In genomic region chr15:92733934-92734521, GRCh38 we compare ENCODE assay signal across 8 cellular contexts.
DNase-seq lines count a peak whose midpoint lies in the region; ATAC-seq lines count a peak whose summit lies in the region.

No MANE protein-coding gene starts in this region.

- peak overlapping the region; percentile 81 for H3K4me3 Mint-ChIP-seq in stimulated activated memory B cell treated with anti-CD40 and anti-IgM and Interleukin-4, amounts not matched to agents 10 μg/mL and 1 μg/mL and 100 μg/mL, for 72 hours

- no peaks in the 10 kb centered on the region for H3K36me3 Mint-ChIP-seq in stimulated activated memory B cell treated with anti-CD40 and anti-IgM and Interleukin-4, amounts not matched to agents 10 μg/mL and 1 μg/mL and 100 μg/mL, for 72 hours

- H3K27ac Mint-ChIP-seq in stimulated activated memory B cell treated with anti-CD40 and anti-IgM and Interleukin-4, amounts not matched to agents 10 μg/mL and 1 μg/mL and 100 μg/mL, for 72 hours = no peak overlapping the region

- no peaks in the 10 kb centered on the region for H3K4me1 Mint-ChIP-seq in stimulated activated memory B cell treated with anti-CD40 and anti-IgM and Interleukin-4, amounts not matched to agents 10 μg/mL and 1 μg/mL and 100 μg/mL, for 72 hours

- H3K27me3 Mint-ChIP-seq in stimulated activated memory B cell treated with anti-CD40 and anti-IgM and Interleukin-4, amounts not matched to agents 10 μg/mL and 1 μg/mL and 100 μg/mL, for 72 hours = peaks cover 12% of the 10 kb centered on the region

- DNase-seq in DMS 273 treated with DMSO at 0.1 percent for 48 hours (lab: John Stamatoyannopoulos, UW) (peak; percentile 22), NCI-H748 (lab: John Stamatoyannopoulos, UW; ENCODE audit: unreplicated experiment) (peak; percentile 31), caudate nucleus (lab: John Stamatoyannopoulos, UW) (peak in 37 of 61 donors; percentile 5 to 79 (median 38)), kidney glomerular epithelial cell (lab: John Stamatoyannopoulos, UW) (peak; percentile 44), NCI-H1048 (lab: John Stamatoyannopoulos, UW) (no peak)

- peak; percentile 34 for ATAC-seq in stimulated activated memory B cell treated with anti-CD40 and anti-IgM and Interleukin-4, amounts not matched to agents 10 μg/mL and 1 μg/mL and 100 μg/mL, for 72 hours
- no peak for ATAC-seq in HG03469 (IDR thresholded peaks at IDR 0.05; ENCODE audit: unreplicated experiment)
- no peak for ATAC-seq in GM21390 (IDR thresholded peaks at IDR 0.05; ENCODE audit: unreplicated experiment)

- H3K9me3 Mint-ChIP-seq in stimulated activated memory B cell treated with anti-CD40 and anti-IgM and Interleukin-4, amounts not matched to agents 10 μg/mL and 1 μg/mL and 100 μg/mL, for 72 hours = no peaks in the 10 kb centered on the region

- H3K27ac ChIP-seq in caudate nucleus (ENCODE audit: low read depth, low read length) = peak overlapping the region; percentile 78
